28 cellular contexts compared by ENCODE assay signal in genomic region chr6:113739066-113739655, GRCh38.
"Had no signal": no experiment of that assay in that cellular context is flagged by ENCODE, and none has a peak within 500 bp of the region (broad histone marks: within the 10 kb centered on the region; RNA-seq: fewer than 3 reads in every experiment).

No MANE protein-coding gene starts in this region.

- H3K27ac Mint-ChIP-seq: activated CD4-positive, alpha-beta T cell treated with anti-CD3 and anti-CD28 coated beads, Interleukin-2, amount 10 ng/mL, durations not matched to agents 24 days and 14 days; activated CD8-positive, alpha-beta T cell treated with anti-CD3 and anti-CD28 coated beads for 36 hours; activated naive CD8-positive, alpha-beta T cell treated with anti-CD3 and anti-CD28 coated beads for 36 hours; activated T-cell treated with anti-CD3 and anti-CD28 coated beads, Interleukin-2, amount 50 U/mL, for 72 hours; activated T-helper 17 cell treated with anti-CD3 and anti-CD28 coated beads, Interleukin-2, amount 50 U/mL, for 72 hours had no signal

- H3K9me3 Mint-ChIP-seq: activated CD4-positive, alpha-beta T cell treated with anti-CD3 and anti-CD28 coated beads, Interleukin-2, amount 10 ng/mL, durations not matched to agents 24 days and 14 days; activated CD8-positive, alpha-beta T cell treated with anti-CD3 and anti-CD28 coated beads for 36 hours; activated naive CD8-positive, alpha-beta T cell treated with anti-CD3 and anti-CD28 coated beads for 36 hours; activated T-helper 17 cell treated with anti-CD3 and anti-CD28 coated beads, Interleukin-2, amount 50 U/mL, for 72 hours had no signal

- H3K27me3 Mint-ChIP-seq: activated CD4-positive, alpha-beta T cell treated with anti-CD3 and anti-CD28 coated beads, Interleukin-2, amount 10 ng/mL, durations not matched to agents 24 days and 14 days had no signal

- H3K36me3 ChIP-seq: brain microvascular endothelial cell, WERI-Rb-1 had no signal

- H3K36me3 Mint-ChIP-seq: activated naive CD8-positive, alpha-beta T cell treated with anti-CD3 and anti-CD28 coated beads for 36 hours had no signal

- H3K4me3 Mint-ChIP-seq: activated CD4-positive, alpha-beta T cell treated with anti-CD3 and anti-CD28 coated beads, Interleukin-2, amount 10 ng/mL, durations not matched to agents 24 days and 14 days; activated CD8-positive, alpha-beta T cell treated with anti-CD3 and anti-CD28 coated beads for 36 hours; activated naive CD8-positive, alpha-beta T cell treated with anti-CD3 and anti-CD28 coated beads for 36 hours; activated T-cell treated with anti-CD3 and anti-CD28 coated beads, Interleukin-2, amount 50 U/mL, for 72 hours; activated T-helper 17 cell treated with anti-CD3 and anti-CD28 coated beads, Interleukin-2, amount 50 U/mL, for 72 hours had no signal

- H3K4me3 ChIP-seq: K562, PC-9, SK-N-MC had no signal

- H3K27me3 ChIP-seq: brain microvascular endothelial cell had no signal

- ATAC-seq: activated CD8-positive, alpha-beta T cell treated with anti-CD3 and anti-CD28 coated beads for 36 hours; activated T-cell treated with anti-CD3 and anti-CD28 coated beads, Interleukin-2, amount 50 U/mL, for 72 hours; activated T-helper 17 cell treated with anti-CD3 and anti-CD28 coated beads, Interleukin-2, amount 50 U/mL, for 72 hours; K562 had no signal

- DNase-seq: activated CD4-positive, alpha-beta T cell treated with anti-CD3 and anti-CD28 coated beads, Interleukin-2, amount 10 ng/mL, durations not matched to agents 24 days and 14 days; activated CD4-positive, alpha-beta T cell treated with anti-CD3 and anti-CD28 coated beads, Interleukin-2, amount 50 U/mL, for 4 hours; activated CD8-positive, alpha-beta T cell treated with anti-CD3 and anti-CD28 coated beads for 36 hours; activated effector memory CD4-positive, alpha-beta T cell treated with anti-CD3 and anti-CD28 coated beads, Interleukin-2, amount 50 U/mL, for 16 hours; activated naive CD4-positive, alpha-beta T cell; activated naive CD4-positive, alpha-beta T cell treated with anti-CD3 and anti-CD28 coated beads, Interleukin-2, amount 50 U/mL, for 16 hours; activated naive CD8-positive, alpha-beta T cell treated with anti-CD3 and anti-CD28 coated beads for 36 hours; activated T-cell treated with anti-CD3 and anti-CD28 coated beads, Interleukin-2, amount 50 U/mL, for 1 hour; activated T-cell treated with anti-CD3 and anti-CD28 coated beads, Interleukin-2, amount 50 U/mL, for 72 hours; amniotic stem cell; aorta; brain microvascular endothelial cell; central memory CD4-positive, alpha-beta T cell; NCI-H1048; NCI-H1105 treated with DMSO at 0.1 percent for 48 hours; NCI-H1436; NCI-H1694 treated with DMSO at 0.1 percent for 48 hours; NCI-H2081; NCI-H2171 treated with DMSO at 0.1 percent for 48 hours; NCI-H2227 treated with DMSO at 0.1 percent for 48 hours; NCI-H524 treated with DMSO at 0.1 percent for 48 hours; PC-9; Right ventricle myocardium superior; T1000; WERI-Rb-1 had no signal

- H3K4me1 Mint-ChIP-seq: activated CD4-positive, alpha-beta T cell treated with anti-CD3 and anti-CD28 coated beads, Interleukin-2, amount 10 ng/mL, durations not matched to agents 24 days and 14 days had no signal
